Comparison of ENCODE assay signal across 8 cellular contexts in the genomic region with DNA sequence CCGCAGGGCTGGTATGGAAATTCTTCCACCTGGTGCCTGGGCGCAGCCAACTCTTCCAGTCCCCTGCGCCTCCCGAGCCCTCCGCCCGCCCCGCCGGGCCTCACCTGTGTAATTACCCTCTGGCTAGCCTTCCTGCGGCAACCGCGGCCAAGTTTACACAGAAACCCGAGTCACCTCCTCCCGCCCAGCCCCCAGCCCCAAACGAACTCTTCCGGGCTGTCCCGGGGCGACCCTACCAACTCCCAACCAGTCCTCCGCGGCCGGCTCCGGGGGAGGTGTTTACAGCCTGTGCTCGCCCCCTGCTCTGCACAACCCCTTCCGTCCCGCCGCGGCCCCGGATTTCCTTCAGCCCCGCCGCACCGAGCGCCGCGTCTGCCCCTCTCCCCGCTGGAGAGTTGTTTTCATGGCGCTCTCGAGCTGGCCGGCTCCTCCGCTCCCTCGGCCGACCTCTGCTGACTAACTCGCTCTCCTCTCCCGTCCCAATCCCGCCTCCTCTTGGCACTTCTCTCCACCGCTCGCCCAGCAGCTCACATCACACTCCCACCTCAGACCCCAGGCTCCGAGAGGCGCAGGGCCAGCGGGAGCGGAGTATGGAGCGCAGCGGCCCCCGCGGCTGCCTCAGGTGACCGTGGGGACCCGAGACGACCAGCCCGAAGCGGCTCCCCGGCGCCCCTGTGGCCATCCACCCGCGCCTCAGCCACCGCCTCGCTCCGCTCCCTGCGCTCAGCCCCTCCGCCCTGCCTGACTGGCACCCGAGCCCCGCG. TPM values are rescaled to one million over a fixed set of nuclear protein-coding genes. Genes with fewer than 3 reads are reported as not detected.
A peak's percentile ranks its signal among the peaks of the same experiment; 100 is the strongest.
DNase-seq lines count a peak whose midpoint lies in the region; ATAC-seq and TF ChIP-seq lines count a peak whose summit lies in the region.

No MANE protein-coding gene starts in this region.

- ATAC-seq in CD4-positive, CD25-positive, alpha-beta regulatory T cell (ENCODE audit: low read depth in 2 of 2): peak; percentile 54 to 56
- ATAC-seq in GM19452 (IDR thresholded peaks at IDR 0.05; ENCODE audit: unreplicated experiment) (peak; percentile 18), upper lobe of left lung (ENCODE audit: low FRiP score in 2 of 2) (peak; percentile 86 to 88)

- 0 to 1% methylated on average over 31 to 67 of the region's 70 CpGs for WGBS in upper lobe of left lung, 2 donors

- peak overlapping the region; percentile 97 for H3K27ac ChIP-seq in CD4-positive, CD25-positive, alpha-beta regulatory T cell (ENCODE audit: insufficient read depth, low read length, poor library complexity, severe bottlenecking)
- H3K27ac ChIP-seq in HL-60 (replicated peaks) (peak overlapping the region; percentile 80), SJSA1 (peak overlapping the region; percentile 49), cardiac muscle cell (peak overlapping the region; percentile 92), parathyroid adenoma (peak overlapping the region; percentile 98), upper lobe of left lung (peak overlapping the region; percentile 97 to 99 (median 98))

- H3K9ac ChIP-seq in parathyroid adenoma: peak overlapping the region; percentile 89

- TF ChIP-seq POLR2A in upper lobe of left lung (IDR thresholded peaks at IDR 0.05): peak in 1 of 4 donors; percentile 21

- peaks cover 0 to 2% (median 0%) of the 10 kb centered on the region in 7 donors for H3K9me3 Mint-ChIP-seq in CD4-positive, CD25-positive, alpha-beta regulatory T cell
- H3K9me3 Mint-ChIP-seq in activated naive CD8-positive, alpha-beta T cell (ENCODE audit: low read depth): no peaks in the 10 kb centered on the region

- TF ChIP-seq CTCF in HL-60 (IDR thresholded peaks at IDR 0.05; ENCODE audit: insufficient read depth, low read length): no peak
- no peak for TF ChIP-seq CTCF in cardiac muscle cell (IDR thresholded peaks at IDR 0.05; ENCODE audit: low read depth, low read length)
- no peak for TF ChIP-seq CTCF in parathyroid adenoma (IDR thresholded peaks at IDR 0.05)
- peak in 2 of 6 experiments; percentile 4 to 6 for TF ChIP-seq CTCF in upper lobe of left lung (IDR thresholded peaks at IDR 0.05)

- H3K36me3 Mint-ChIP-seq in CD4-positive, CD25-positive, alpha-beta regulatory T cell: peaks cover 19% of the 10 kb centered on the region
- peaks cover 4% of the 10 kb centered on the region for H3K36me3 Mint-ChIP-seq in activated naive CD8-positive, alpha-beta T cell

- H3K27ac Mint-ChIP-seq in CD4-positive, CD25-positive, alpha-beta regulatory T cell: peak overlapping the region; percentile 94 to 100 (median 99)
- peak overlapping the region; percentile 97 for H3K27ac Mint-ChIP-seq in activated naive CD8-positive, alpha-beta T cell

- H3K27me3 ChIP-seq in CD4-positive, CD25-positive, alpha-beta regulatory T cell (ENCODE audit: control insufficient read depth, insufficient read depth, low read length): no peaks in the 10 kb centered on the region
- H3K27me3 ChIP-seq in HL-60 (ENCODE audit: insufficient read depth, poor library complexity, severe bottlenecking) (no peaks in the 10 kb centered on the region), SJSA1 (replicated peaks) (no peaks in the 10 kb centered on the region), cardiac muscle cell (no peaks in the 10 kb centered on the region), parathyroid adenoma (ENCODE audit: control insufficient read depth, insufficient read depth, low read length) (no peaks in the 10 kb centered on the region), upper lobe of left lung (no peaks in the 10 kb centered on the region)

- peaks cover 58% of the 10 kb centered on the region for H3K4me1 ChIP-seq in CD4-positive, CD25-positive, alpha-beta regulatory T cell (ENCODE audit: control insufficient read depth, insufficient read depth, low read length, poor library complexity, severe bottlenecking)
- H3K4me1 ChIP-seq in SJSA1 (replicated peaks) (no peaks in the 10 kb centered on the region; the same call in 1 of the 2 replicates), cardiac muscle cell (ENCODE audit: low read depth) (peaks cover 21% of the 10 kb centered on the region), parathyroid adenoma (no peaks in the 10 kb centered on the region), upper lobe of left lung (peaks cover 29 to 37% (median 33%) of the 10 kb centered on the region in 4 donors)

- peaks cover 1% of the 10 kb centered on the region for H3K79me2 ChIP-seq in parathyroid adenoma

- DNase-seq in CD4-positive, CD25-positive, alpha-beta regulatory T cell: peak; percentile 64 to 72 (median 67)
- peak in 1 of 2 experiments; percentile 48 for DNase-seq in HL-60 (ENCODE audit: low read depth in 1 of 2, low spot score in 1 of 2)
- DNase-seq in SJSA1 (ENCODE audit: low read depth in 1 of 2, low spot score in 2 of 2): peak; percentile 53 to 67
- DNase-seq in cardiac muscle cell (ENCODE audit: low read depth in 1 of 2, low spot score in 1 of 2): peak; percentile 72 to 77
- peak; percentile 74 to 92 for DNase-seq in upper lobe of left lung

- H3K4me1 Mint-ChIP-seq in CD4-positive, CD25-positive, alpha-beta regulatory T cell: peaks cover 24 to 67% (median 52%) of the 10 kb centered on the region in 4 donors
- peaks cover 56% of the 10 kb centered on the region for H3K4me1 Mint-ChIP-seq in activated naive CD8-positive, alpha-beta T cell (ENCODE audit: low read depth)

- H3K4me3 Mint-ChIP-seq in CD4-positive, CD25-positive, alpha-beta regulatory T cell: peak overlapping the region; percentile 96 to 100 (median 100)
- H3K4me3 Mint-ChIP-seq in activated naive CD8-positive, alpha-beta T cell: peak overlapping the region; percentile 98

- peaks cover 6% of the 10 kb centered on the region for H3K27me3 Mint-ChIP-seq in CD4-positive, CD25-positive, alpha-beta regulatory T cell
- no peaks in the 10 kb centered on the region for H3K27me3 Mint-ChIP-seq in activated naive CD8-positive, alpha-beta T cell

- H3K4me2 ChIP-seq in parathyroid adenoma (ENCODE audit: low read length): peak overlapping the region; percentile 91

- H3K36me3 ChIP-seq in CD4-positive, CD25-positive, alpha-beta regulatory T cell (ENCODE audit: control insufficient read depth, insufficient read depth, low read length): peaks cover 25% of the 10 kb centered on the region
- H3K36me3 ChIP-seq in SJSA1 (no peaks in the 10 kb centered on the region), cardiac muscle cell (peaks cover 18% of the 10 kb centered on the region), parathyroid adenoma (ENCODE audit: control insufficient read depth, insufficient read depth, low read length) (no peaks in the 10 kb centered on the region), upper lobe of left lung (peaks cover 0 to 16% (median 6%) of the 10 kb centered on the region in 4 donors)

- peak overlapping the region; percentile 95 for H3K4me3 ChIP-seq in CD4-positive, CD25-positive, alpha-beta regulatory T cell (ENCODE audit: low read depth, low read length)
- H3K4me3 ChIP-seq in HL-60 (replicated peaks; ENCODE audit: insufficient read depth, low read length) (peak overlapping the region; percentile 88), SJSA1 (peak overlapping the region; percentile 68), cardiac muscle cell (peak overlapping the region; percentile 79), parathyroid adenoma (ENCODE audit: low read depth, low read length) (peak overlapping the region; percentile 71), upper lobe of left lung (peak overlapping the region; percentile 67 to 92 (median 76))

- no peak for TF ChIP-seq EP300 in upper lobe of left lung (IDR thresholded peaks at IDR 0.05)

- no peaks in the 10 kb centered on the region for H3K9me3 ChIP-seq in CD4-positive, CD25-positive, alpha-beta regulatory T cell (ENCODE audit: control insufficient read depth in 2 of 2, low read length in 2 of 2)
- H3K9me3 ChIP-seq in SJSA1 (replicated peaks): no peaks in the 10 kb centered on the region
- H3K9me3 ChIP-seq in cardiac muscle cell (ENCODE audit: low read depth): no peaks in the 10 kb centered on the region
- no peaks in the 10 kb centered on the region for H3K9me3 ChIP-seq in parathyroid adenoma (ENCODE audit: control insufficient read depth, low read length)
- H3K9me3 ChIP-seq in upper lobe of left lung: no peaks in the 10 kb centered on the region

- H2AFZ ChIP-seq in parathyroid adenoma: peak overlapping the region; percentile 83

RNA-seq across cellular contexts. Expression of a gene that starts 0.5 kb away (rescaled TPM):
- 139 TPM for total RNA-seq in CD4-positive, CD25-positive, alpha-beta regulatory T cell
- 10 to 100 TPM; 13.5 to 20.5 (median 17.8) TPM for polyA plus RNA-seq in CD4-positive, CD25-positive, alpha-beta regulatory T cell
- total RNA-seq in SJSA1 (2014; rRNA removed; shearing (Covaris generic)): 2.0 and 4.0 TPM in 2 replicates
- total RNA-seq in cardiac muscle cell: 13.9 and 23.6 TPM in 2 replicates
- polyA plus RNA-seq in cardiac muscle cell: 10.8 and 19.9 TPM in 2 replicates
- 100 to 1,000 TPM in 2 of 6 donors, 10 to 100 TPM in 4; 30.8 to 115 (median 45.4) TPM for total RNA-seq in upper lobe of left lung

Comparison
In these comparisons a context has a peak if more than half of its experiments do, and no peak if none do; other contexts are left out.
1. ATAC-seq: peak in every context shown above with its lines; median percentile 87 in upper lobe of left lung; 55 in CD4-positive, CD25-positive, alpha-beta regulatory T cell; 18 in GM19452.